ENCODE assay signal across 32 cellular contexts in genomic region chr1:61699893-61700851, GRCh38. TPM values are rescaled to one million over a fixed set of nuclear protein-coding genes. Genes with fewer than 3 reads are reported as not detected.
DNase-seq lines count a peak whose midpoint lies in the region; ATAC-seq, FAIRE-seq and TF ChIP-seq lines count a peak whose summit lies in the region.
"Had no signal": no experiment of that assay in that cellular context is flagged by ENCODE, and none has a peak within 500 bp of the region (broad histone marks: within the 10 kb centered on the region; RNA-seq: fewer than 3 reads in every experiment).

No MANE protein-coding gene starts in this region.

- H3K4me3 Mint-ChIP-seq in activated T-cell treated with anti-CD3 and anti-CD28 coated beads, Interleukin-2, amount 50 U/mL, for 24 hours, result no peak overlapping the region
- H3K4me3 Mint-ChIP-seq in T-helper 17 cell, result no peak overlapping the region
- H3K4me3 Mint-ChIP-seq: activated CD4-positive, alpha-beta T cell treated with anti-CD3 and anti-CD28 coated beads, Interleukin-2, amount 10 ng/mL, durations not matched to agents 7 days and 5 days; activated naive CD4-positive, alpha-beta T cell treated with anti-CD3 and anti-CD28 coated beads for 36 hours; activated T-cell treated with anti-CD3 and anti-CD28 coated beads, Interleukin-2, amount 50 U/mL, for 4 hours; brain; CD8-positive, alpha-beta memory T cell; immature natural killer cell; stimulated activated naive CD8-positive, alpha-beta T cell treated with anti-CD3 and anti-CD28 coated beads, Interleukin-15, amount 100 ng/mL, for 72 hours; WTC11 had no signal

- TF ChIP-seq POLR2A in transverse colon (IDR thresholded peaks at IDR 0.05), result no peak

- H3K27ac Mint-ChIP-seq in activated T-cell treated with anti-CD3 and anti-CD28 coated beads, Interleukin-2, amount 50 U/mL, for 24 hours, result peak overlapping the region; percentile 50
- H3K27ac Mint-ChIP-seq in T-helper 17 cell, result peak overlapping the region; percentile 11
- H3K27ac Mint-ChIP-seq: activated CD4-positive, alpha-beta T cell treated with anti-CD3 and anti-CD28 coated beads, Interleukin-2, amount 10 ng/mL, durations not matched to agents 7 days and 5 days; activated naive CD4-positive, alpha-beta T cell treated with anti-CD3 and anti-CD28 coated beads for 36 hours; brain; WTC11 had no signal

- no peak for FAIRE-seq in RCC 7860 (lab: Jason Lieb, UNC)
- FAIRE-seq: frontal cortex, GM12892, H54 had no signal

- no peaks in the 10 kb centered on the region for H3K27me3 ChIP-seq in transverse colon
- H3K27me3 ChIP-seq: BE2C, esophagus squamous epithelium, right atrium auricular region, spleen had no signal

- no peak for TF ChIP-seq EP300 in transverse colon (IDR thresholded peaks at IDR 0.05; ENCODE audit: low read depth)

- no peaks in the 10 kb centered on the region for H3K27me3 Mint-ChIP-seq in activated T-cell treated with anti-CD3 and anti-CD28 coated beads, Interleukin-2, amount 50 U/mL, for 24 hours
- H3K27me3 Mint-ChIP-seq in T-helper 17 cell, result no peaks in the 10 kb centered on the region
- H3K27me3 Mint-ChIP-seq: activated CD4-positive, alpha-beta T cell treated with anti-CD3 and anti-CD28 coated beads, Interleukin-2, amount 10 ng/mL, durations not matched to agents 7 days and 5 days; brain; CD8-positive, alpha-beta memory T cell; stimulated activated naive CD8-positive, alpha-beta T cell treated with anti-CD3 and anti-CD28 coated beads, Interleukin-15, amount 100 ng/mL, for 72 hours had no signal

- no peak for DNase-seq in activated T-cell treated with anti-CD3 and anti-CD28 coated beads, Interleukin-2, amount 50 U/mL, for 24 hours
- no peak for DNase-seq in activated T-cell treated with anti-CD3 and anti-CD28 coated beads, Interleukin-2, amount 50 U/mL, for 1 hour
- no peak for DNase-seq in T-helper 17 cell
- peak; percentile 38 for DNase-seq in iris pigment epithelial cell (ENCODE audit: low read depth)
- DNase-seq in transverse colon, result no peak
- no peak for DNase-seq in GDM1 (lab: John Stamatoyannopoulos, UW)
- DNase-seq in retina, result no peak
- DNase-seq in RCC 7860 (ENCODE audit: low spot score), result no peak
- DNase-seq: activated CD4-positive, alpha-beta T cell treated with anti-CD3 and anti-CD28 coated beads, Interleukin-2, amount 10 ng/mL, durations not matched to agents 7 days and 5 days; activated naive CD4-positive, alpha-beta T cell treated with anti-CD3 and anti-CD28 coated beads for 36 hours; activated T-cell treated with anti-CD3 and anti-CD28 coated beads, Interleukin-2, amount 50 U/mL, for 4 hours; BE2C; CD8-positive, alpha-beta memory T cell; cerebellar nuclear complex; DMS 273 treated with DMSO at 0.1 percent for 48 hours; esophagus squamous epithelium; hypothalamus; immature natural killer cell; Karpas-422; mesenchymal stem cell; NCI-H1436 treated with DMSO at 0.1 percent for 48 hours; NCI-H226; spleen; stimulated activated CD8-positive, alpha-beta memory T cell treated with anti-CD3 and anti-CD28 coated beads, Interleukin-4, amount 100 ng/mL, for 48 hours; stimulated activated naive CD8-positive, alpha-beta T cell treated with anti-CD3 and anti-CD28 coated beads, Interleukin-15, amount 100 ng/mL, for 72 hours had no signal

- in situ Hi-C loops in transverse colon (cut with MboI; ENCODE audit: low pct_ligation_motif_present in 1 of 4, low pct_unique_long_range_greater_than_20kb in 1 of 4, low sequenced_read_pairs in 3 of 4), result no loop called here

- 42 to 61% methylated on average over 3 of the region's 3 CpGs for WGBS in transverse colon (ENCODE audit: low coverage in 1 of 2), 2 donors

- H3K36me3 ChIP-seq in transverse colon, result peaks cover 0 to 54% (median 6%) of the 10 kb centered on the region in 4 donors
- H3K36me3 ChIP-seq: BE2C had no signal

- no peaks in the 10 kb centered on the region for H3K4me1 Mint-ChIP-seq in activated T-cell treated with anti-CD3 and anti-CD28 coated beads, Interleukin-2, amount 50 U/mL, for 24 hours (ENCODE audit: low read depth)
- H3K4me1 Mint-ChIP-seq in T-helper 17 cell, result peaks cover 8% of the 10 kb centered on the region
- H3K4me1 Mint-ChIP-seq: activated CD4-positive, alpha-beta T cell treated with anti-CD3 and anti-CD28 coated beads, Interleukin-2, amount 10 ng/mL, durations not matched to agents 7 days and 5 days; brain; immature natural killer cell; stimulated activated naive CD8-positive, alpha-beta T cell treated with anti-CD3 and anti-CD28 coated beads, Interleukin-15, amount 100 ng/mL, for 72 hours; WTC11 had no signal

- peaks cover 0 to 18% (median 15%) of the 10 kb centered on the region in 4 donors for H3K4me1 ChIP-seq in transverse colon
- H3K4me1 ChIP-seq: BE2C, esophagus squamous epithelium, right atrium auricular region, spleen had no signal

- H3K36me3 Mint-ChIP-seq in activated T-cell treated with anti-CD3 and anti-CD28 coated beads, Interleukin-2, amount 50 U/mL, for 24 hours (ENCODE audit: low read depth), result peaks cover 69% of the 10 kb centered on the region
- peaks cover 16% of the 10 kb centered on the region for H3K36me3 Mint-ChIP-seq in T-helper 17 cell (ENCODE audit: low read depth)

- TF ChIP-seq CTCF in transverse colon (IDR thresholded peaks at IDR 0.05), result no peak

- no peaks in the 10 kb centered on the region for H3K9me3 ChIP-seq in T-helper 17 cell (ENCODE audit: control insufficient read depth, low read length, poor library complexity, severe bottlenecking)
- no peaks in the 10 kb centered on the region for H3K9me3 ChIP-seq in transverse colon
- H3K9me3 ChIP-seq: BE2C, esophagus squamous epithelium, right atrium auricular region, spleen had no signal

- H3K27ac ChIP-seq in transverse colon, result peak overlapping the region in 3 of 4 donors; percentile 41 to 51 (median 43)
- H3K27ac ChIP-seq: esophagus squamous epithelium, HL-60, right atrium auricular region, spleen had no signal

- ATAC-seq in T-helper 17 cell, result no peak
- ATAC-seq: activated T-cell treated with anti-CD3 and anti-CD28 coated beads, Interleukin-2, amount 50 U/mL, for 4 hours; stimulated activated naive CD8-positive, alpha-beta T cell treated with anti-CD3 and anti-CD28 coated beads, Interleukin-15, amount 100 ng/mL, for 72 hours; WTC11 had no signal

- H3K9me3 Mint-ChIP-seq in activated T-cell treated with anti-CD3 and anti-CD28 coated beads, Interleukin-2, amount 50 U/mL, for 24 hours, result no peaks in the 10 kb centered on the region
- H3K9me3 Mint-ChIP-seq: activated CD4-positive, alpha-beta T cell treated with anti-CD3 and anti-CD28 coated beads, Interleukin-2, amount 10 ng/mL, durations not matched to agents 7 days and 5 days; activated naive CD4-positive, alpha-beta T cell treated with anti-CD3 and anti-CD28 coated beads for 36 hours; activated T-cell treated with anti-CD3 and anti-CD28 coated beads, Interleukin-2, amount 50 U/mL, for 4 hours; brain; CD8-positive, alpha-beta memory T cell; immature natural killer cell; stimulated activated naive CD8-positive, alpha-beta T cell treated with anti-CD3 and anti-CD28 coated beads, Interleukin-15, amount 100 ng/mL, for 72 hours; WTC11 had no signal

- no peak overlapping the region for H3K4me3 ChIP-seq in transverse colon
- H3K4me3 ChIP-seq: esophagus squamous epithelium, right atrium auricular region, spleen had no signal

- intact Hi-C loops in transverse colon (cut with DNase I; ENCODE audit: low total_unique reads), result no loop called here

RNA-seq across cellular contexts. Expression of gene TM2D1, which starts 24.8 kb away (rescaled TPM):
- total RNA-seq in T-helper 17 cell, result 10 to 100 TPM; 17.7 to 22.1 TPM
- 10 to 100 TPM in 3 of 4 donors, 1 to 10 TPM in 1; 4.6 to 92.0 (median 62.6) TPM for total RNA-seq in transverse colon

RNA-seq across cellular contexts. Expression of gene PATJ, which starts 42.1 kb away (rescaled TPM):
- total RNA-seq in T-helper 17 cell, result 10 to 100 TPM; 56.6 to 72.1 TPM
- 100 to 1,000 TPM; 119 to 299 (median 149) TPM for total RNA-seq in transverse colon
